In the genomic region with DNA sequence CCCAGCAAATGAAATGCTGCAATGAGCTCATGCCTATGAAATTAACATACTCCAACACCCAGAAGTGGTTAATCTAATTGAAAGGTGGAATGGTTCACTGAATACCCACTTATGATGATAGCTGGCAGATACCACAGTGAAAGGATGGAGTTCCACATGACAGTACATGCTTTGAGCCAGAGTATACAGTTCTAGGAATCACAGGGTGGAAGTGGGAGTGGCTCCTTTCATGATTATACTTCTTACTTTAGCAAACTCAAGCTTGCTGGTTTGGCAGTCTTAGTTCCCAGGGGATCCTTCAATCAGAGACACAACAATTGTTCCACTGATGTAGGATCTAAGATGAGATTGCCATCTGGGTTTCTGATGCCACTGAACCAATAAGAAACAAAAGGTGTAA, we compare ENCODE assay signal across 20 cellular contexts. TPM values are rescaled to one million over a fixed set of nuclear protein-coding genes. Genes with fewer than 3 reads are reported as not detected.
DNase-seq lines count a peak whose midpoint lies in the region; ATAC-seq and TF ChIP-seq lines count a peak whose summit lies in the region.
"Had no signal": no experiment of that assay in that cellular context is flagged by ENCODE, and none has a peak within 500 bp of the region (broad histone marks: within the 10 kb centered on the region; RNA-seq: fewer than 3 reads in every experiment).

No MANE protein-coding gene starts in this region.

- POLR2A ChIA-PET in activated CD8-positive, alpha-beta T cell treated with anti-CD3 and anti-CD28 coated beads, Interleukin-2, amount 10 ng/mL, durations not matched to agents 7 days and 5 days (lab: Charles Lee) = interaction anchor here (1.2 to 1.6 kb wide), 2 partner anchors 13 to 22 kb away, joined by 3 to 5 read pairs; a partner anchor contains a TSS
- POLR2A ChIA-PET in activated CD8-positive, alpha-beta T cell treated with anti-CD3 and anti-CD28 coated beads for 36 hours (lab: Charles Lee) = interaction anchor here (0.6 to 2.2 kb wide), 2 partner anchors 10 to 33 kb away, joined by 3 to 8 read pairs; no protein-coding TSS in a partner anchor
- POLR2A ChIA-PET in WTC11 (lab: Charles Lee) = no interaction called here

- no peak for TF ChIP-seq CTCF in activated CD8-positive, alpha-beta T cell treated with anti-CD3 and anti-CD28 coated beads for 36 hours (IDR thresholded peaks at IDR 0.05)
- TF ChIP-seq CTCF in natural killer cell (IDR thresholded peaks at IDR 0.05) (no peak), fibroblast of the aortic adventitia (IDR thresholded peaks at IDR 0.05; ENCODE audit: insufficient read depth, low read length) (no peak), WTC11 (IDR thresholded peaks at IDR 0.05) (no peak)

- no peak overlapping the region for H3K4me3 ChIP-seq in fibroblast of the aortic adventitia (ENCODE audit: low read depth, low read length)
- H3K4me3 ChIP-seq: GM23248, MG63 had no signal

- ATAC-seq in activated CD8-positive, alpha-beta T cell treated with anti-CD3 and anti-CD28 coated beads, Interleukin-2, amount 10 ng/mL, durations not matched to agents 7 days and 5 days = no peak
- no peak for ATAC-seq in activated CD8-positive, alpha-beta T cell treated with anti-CD3 and anti-CD28 coated beads for 36 hours
- ATAC-seq in natural killer cell (no peak), WTC11 (no peak)
- no peak for ATAC-seq in natural killer cell treated with Interleukin-12 subunit alpha and Interleukin-12 subunit beta and Interleukin-15 and Interleukin-18, amount 100 ng/mL, for 72 hours

- DNase-seq in activated CD8-positive, alpha-beta T cell treated with anti-CD3 and anti-CD28 coated beads, Interleukin-2, amount 10 ng/mL, durations not matched to agents 7 days and 5 days = no peak
- DNase-seq in activated CD8-positive, alpha-beta T cell treated with anti-CD3 and anti-CD28 coated beads for 36 hours = no peak
- DNase-seq in natural killer cell (no peak), fibroblast of the aortic adventitia (ENCODE audit: low read depth) (peak; percentile 16), NCI-H1417 treated with DMSO at 0.1 percent for 48 hours (lab: John Stamatoyannopoulos, UW) (no peak), WTC11 (ENCODE audit: low spot score) (no peak), activated gamma-delta T cell treated with Interleukin-2 at 50 U/mL for 16 hours (no peak)
- DNase-seq in natural killer cell treated with Interleukin-12 subunit alpha and Interleukin-12 subunit beta and Interleukin-15 and Interleukin-18, amount 100 ng/mL, for 72 hours (ENCODE audit: low spot score) = no peak
- DNase-seq: DMS53, EL, GM23248, H9, HFFc6, MG63, NCI-H1417, NCI-H187, NCI-H226, NCI-H510A treated with DMSO at 0.1 percent for 48 hours, NCI-H748 treated with DMSO at 0.1 percent for 48 hours, SIG-M5 had no signal

- CTCF ChIA-PET in activated CD8-positive, alpha-beta T cell treated with anti-CD3 and anti-CD28 coated beads, Interleukin-2, amount 10 ng/mL, durations not matched to agents 7 days and 5 days (lab: Charles Lee) = interaction anchor here (1.6 kb wide), 1 partner anchor 12 kb away, joined by 3 read pairs; no protein-coding TSS in a partner anchor
- CTCF ChIA-PET in activated CD8-positive, alpha-beta T cell treated with anti-CD3 and anti-CD28 coated beads for 36 hours (lab: Charles Lee) = interaction anchor here (1.1 to 1.9 kb wide), 2 partner anchors 9 to 173 kb away, joined by 3 to 8 read pairs; no protein-coding TSS in a partner anchor
- CTCF ChIA-PET in WTC11 (lab: Charles Lee) = no interaction called here

- no peak overlapping the region for H3K4me3 Mint-ChIP-seq in activated CD8-positive, alpha-beta T cell treated with anti-CD3 and anti-CD28 coated beads, Interleukin-2, amount 10 ng/mL, durations not matched to agents 7 days and 5 days
- H3K4me3 Mint-ChIP-seq in activated CD8-positive, alpha-beta T cell treated with anti-CD3 and anti-CD28 coated beads for 36 hours = no peak overlapping the region
- H3K4me3 Mint-ChIP-seq in natural killer cell (no peak overlapping the region), WTC11 (no peak overlapping the region)
- H3K4me3 Mint-ChIP-seq in natural killer cell treated with Interleukin-12 subunit alpha and Interleukin-12 subunit beta and Interleukin-15 and Interleukin-18, amount 100 ng/mL, for 72 hours = no peak overlapping the region
- H3K4me3 Mint-ChIP-seq: H9, HFFc6 had no signal

- H3K4me1 Mint-ChIP-seq in activated CD8-positive, alpha-beta T cell treated with anti-CD3 and anti-CD28 coated beads, Interleukin-2, amount 10 ng/mL, durations not matched to agents 7 days and 5 days (ENCODE audit: low read depth) = peaks cover 23% of the 10 kb centered on the region
- peaks cover 8% of the 10 kb centered on the region for H3K4me1 Mint-ChIP-seq in activated CD8-positive, alpha-beta T cell treated with anti-CD3 and anti-CD28 coated beads for 36 hours (ENCODE audit: low read depth)
- H3K4me1 Mint-ChIP-seq in natural killer cell (peaks cover 70% of the 10 kb centered on the region in 2 donors), WTC11 (no peaks in the 10 kb centered on the region)
- H3K4me1 Mint-ChIP-seq in natural killer cell treated with Interleukin-12 subunit alpha and Interleukin-12 subunit beta and Interleukin-15 and Interleukin-18, amount 100 ng/mL, for 72 hours (ENCODE audit: low read depth in 2 of 2) = peaks cover 25 to 47% of the 10 kb centered on the region in 2 donors
- H3K4me1 Mint-ChIP-seq: H9 had no signal

- H3K27me3 Mint-ChIP-seq in activated CD8-positive, alpha-beta T cell treated with anti-CD3 and anti-CD28 coated beads, Interleukin-2, amount 10 ng/mL, durations not matched to agents 7 days and 5 days (ENCODE audit: low read depth) = no peaks in the 10 kb centered on the region
- H3K27me3 Mint-ChIP-seq in activated CD8-positive, alpha-beta T cell treated with anti-CD3 and anti-CD28 coated beads for 36 hours = no peaks in the 10 kb centered on the region
- no peaks in the 10 kb centered on the region for H3K27me3 Mint-ChIP-seq in natural killer cell (ENCODE audit: low read depth in 2 of 2)
- no peaks in the 10 kb centered on the region for H3K27me3 Mint-ChIP-seq in natural killer cell treated with Interleukin-12 subunit alpha and Interleukin-12 subunit beta and Interleukin-15 and Interleukin-18, amount 100 ng/mL, for 72 hours
- H3K27me3 Mint-ChIP-seq in WTC11 (ENCODE audit: low read depth) = no peaks in the 10 kb centered on the region

- peaks cover 11% of the 10 kb centered on the region for H3K9me3 Mint-ChIP-seq in activated CD8-positive, alpha-beta T cell treated with anti-CD3 and anti-CD28 coated beads, Interleukin-2, amount 10 ng/mL, durations not matched to agents 7 days and 5 days (ENCODE audit: insufficient read depth)
- H3K9me3 Mint-ChIP-seq in activated CD8-positive, alpha-beta T cell treated with anti-CD3 and anti-CD28 coated beads for 36 hours = peaks cover 3% of the 10 kb centered on the region
- H3K9me3 Mint-ChIP-seq in natural killer cell (no peaks in the 10 kb centered on the region), WTC11 (peaks cover 46% of the 10 kb centered on the region)
- no peaks in the 10 kb centered on the region for H3K9me3 Mint-ChIP-seq in natural killer cell treated with Interleukin-12 subunit alpha and Interleukin-12 subunit beta and Interleukin-15 and Interleukin-18, amount 100 ng/mL, for 72 hours

- intact Hi-C loops in activated CD8-positive, alpha-beta T cell treated with anti-CD3 and anti-CD28 coated beads for 36 hours (cut with micrococcal nuclease) = no loop called here
- intact Hi-C loops in natural killer cell (cut with micrococcal nuclease) = no loop called here

- H3K27ac Mint-ChIP-seq in activated CD8-positive, alpha-beta T cell treated with anti-CD3 and anti-CD28 coated beads, Interleukin-2, amount 10 ng/mL, durations not matched to agents 7 days and 5 days = peak overlapping the region; percentile 3
- H3K27ac Mint-ChIP-seq in activated CD8-positive, alpha-beta T cell treated with anti-CD3 and anti-CD28 coated beads for 36 hours = no peak overlapping the region
- H3K27ac Mint-ChIP-seq in natural killer cell = peak overlapping the region; percentile 55 to 72
- no peak overlapping the region for H3K27ac Mint-ChIP-seq in natural killer cell treated with Interleukin-12 subunit alpha and Interleukin-12 subunit beta and Interleukin-15 and Interleukin-18, amount 100 ng/mL, for 72 hours
- H3K27ac Mint-ChIP-seq in WTC11 = no peak overlapping the region
- H3K27ac Mint-ChIP-seq: H9, HFFc6 had no signal

- H3K36me3 Mint-ChIP-seq in activated CD8-positive, alpha-beta T cell treated with anti-CD3 and anti-CD28 coated beads, Interleukin-2, amount 10 ng/mL, durations not matched to agents 7 days and 5 days (ENCODE audit: low read depth) = peaks cover 92% of the 10 kb centered on the region
- peaks cover 83% of the 10 kb centered on the region for H3K36me3 Mint-ChIP-seq in activated CD8-positive, alpha-beta T cell treated with anti-CD3 and anti-CD28 coated beads for 36 hours (ENCODE audit: low read depth)
- H3K36me3 Mint-ChIP-seq in natural killer cell (no peaks in the 10 kb centered on the region), WTC11 (peaks cover 87% of the 10 kb centered on the region)
- H3K36me3 Mint-ChIP-seq in natural killer cell treated with Interleukin-12 subunit alpha and Interleukin-12 subunit beta and Interleukin-15 and Interleukin-18, amount 100 ng/mL, for 72 hours = peaks cover 46% of the 10 kb centered on the region

TF ChIP-seq in WTC11, 78 proteins besides CTCF, POLR2A, EP300 and RAD21:
- TF ChIP-seq FOXJ3 (CRISPR knock-in tag; IDR thresholded peaks at IDR 0.05; ENCODE audit: borderline replicate concordance) = no peak
- no peak for TF ChIP-seq SP1 (CRISPR knock-in tag; conservative IDR thresholded peaks at IDR 0.05)
- TF ChIP-seq ZNF317 (CRISPR knock-in tag; IDR thresholded peaks at IDR 0.05; ENCODE audit: borderline replicate concordance, low read depth) = no peak
TF ChIP-seq in WTC11: peak in this region for 0.

RNA-seq across cellular contexts. Expression of a gene that starts 21.5 kb away (rescaled TPM):
- 100 to 1,000 TPM; 236 to 249 TPM for total RNA-seq in activated CD8-positive, alpha-beta T cell treated with anti-CD3 and anti-CD28 coated beads, Interleukin-2, amount 10 ng/mL, durations not matched to agents 7 days and 5 days
- 100 to 1,000 TPM; 144 to 146 TPM for total RNA-seq in activated CD8-positive, alpha-beta T cell treated with anti-CD3 and anti-CD28 coated beads for 36 hours
- 100 to 1,000 TPM; 352 to 457 (median 427) TPM for total RNA-seq in natural killer cell
- total RNA-seq in natural killer cell treated with Interleukin-12 subunit alpha and Interleukin-12 subunit beta and Interleukin-15 and Interleukin-18, amount 100 ng/mL, for 72 hours = 100 to 1,000 TPM; 165 to 300 TPM
- total RNA-seq in fibroblast of the aortic adventitia (ENCODE audit: low replicate concordance) = 177 and 287 TPM in 2 replicates
- 74.9 to 80.2 TPM (median 79.8 TPM) in 3 replicates for total RNA-seq in WTC11 (2021)

Comparison
In these comparisons a context has a peak if more than half of its experiments do, and no peak if none do; other contexts are left out.
1. H3K27ac Mint-ChIP-seq: peak in activated CD8-positive, alpha-beta T cell treated with anti-CD3 and anti-CD28 coated beads, Interleukin-2, amount 10 ng/mL, durations not matched to agents 7 days and 5 days (single experiment) and natural killer cell (2 of 2); none in activated CD8-positive, alpha-beta T cell treated with anti-CD3 and anti-CD28 coated beads for 36 hours (single experiment), natural killer cell treated with Interleukin-12 subunit alpha and Interleukin-12 subunit beta and Interleukin-15 and Interleukin-18, amount 100 ng/mL, for 72 hours (0 of 2) and WTC11 (single experiment).